ENCODE assay signal across 9 cellular contexts in the genomic region with DNA sequence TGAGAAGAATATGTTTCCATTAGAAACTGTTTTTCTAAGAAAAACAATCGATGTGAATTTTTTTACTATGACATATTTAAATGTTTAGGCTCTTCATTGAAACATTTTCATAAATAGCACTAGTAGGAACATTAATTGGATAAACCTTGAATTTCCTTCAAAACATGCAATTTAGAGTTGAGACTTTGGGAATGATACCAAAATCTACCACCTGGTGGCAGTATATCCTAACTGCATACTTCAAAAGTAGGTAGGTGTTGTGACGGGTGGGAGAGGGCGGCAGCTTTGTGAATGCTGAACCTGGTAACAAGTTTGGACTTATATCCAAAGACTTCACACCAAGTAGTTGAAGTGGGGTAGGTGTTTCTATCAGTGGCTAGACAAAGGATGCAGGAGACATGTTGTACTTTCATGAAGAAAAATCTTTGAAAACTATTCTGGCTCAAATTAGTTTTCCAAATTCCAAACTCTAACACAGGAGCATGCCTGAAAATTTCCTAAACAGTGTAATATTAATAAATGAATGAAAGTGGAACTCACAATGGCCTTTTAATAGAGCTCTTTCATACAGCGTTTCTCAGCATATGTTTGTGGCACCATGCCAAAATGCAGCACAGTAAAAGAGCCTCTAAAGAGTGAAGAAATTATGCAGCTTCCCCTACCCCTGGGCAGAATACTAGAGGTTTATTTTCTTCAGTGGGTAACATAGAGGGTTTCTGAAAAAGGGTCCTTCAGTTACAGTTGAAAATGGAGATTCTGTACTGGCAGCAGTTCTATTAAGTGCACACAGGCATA.
DNase-seq lines count a peak whose midpoint lies in the region; ATAC-seq, FAIRE-seq and TF ChIP-seq lines count a peak whose summit lies in the region.
"Had no signal": no experiment of that assay in that cellular context is flagged by ENCODE, and none has a peak within 500 bp of the region (broad histone marks: within the 10 kb centered on the region; RNA-seq: fewer than 3 reads in every experiment).

No MANE protein-coding gene starts in this region.

- H3K9me1 ChIP-seq in K562 (ENCODE audit: control insufficient read depth, insufficient read depth, low read length), result no peaks in the 10 kb centered on the region

- H3F3A ChIP-seq in PC-3 (ENCODE audit: low read length, unreplicated experiment), result no peaks in the 10 kb centered on the region

- no peaks in the 10 kb centered on the region for H3K9me3 ChIP-seq in PC-3 (ENCODE audit: low read length)
- no peaks in the 10 kb centered on the region for H3K9me3 ChIP-seq in K562 (replicated peaks; ENCODE audit: control insufficient read depth, insufficient read depth, low read depth, low read length)
- H3K9me3 ChIP-seq in kidney (ENCODE audit: control insufficient read depth in 1 of 2, low read length in 2 of 2), result no peaks in the 10 kb centered on the region

- H2AFZ ChIP-seq in PC-3 (ENCODE audit: low read length) (no peak overlapping the region), K562 (ENCODE audit: low read depth, low read length) (no peak overlapping the region)

- TF ChIP-seq EP300 in K562 (IDR thresholded peaks at IDR 0.05; ENCODE audit: low read length), result no peak

- H3K27me3 ChIP-seq in PC-3 (ENCODE audit: low read length) (peaks cover 27% of the 10 kb centered on the region), K562 (ENCODE audit: control insufficient read depth in 2 of 2, insufficient read depth in 2 of 2, low read length in 2 of 2) (no peaks in the 10 kb centered on the region)
- H3K27me3 ChIP-seq: BLaER1 had no signal

- H3K4me1 ChIP-seq in PC-3 (ENCODE audit: insufficient read depth, low read length) (no peaks in the 10 kb centered on the region), K562 (replicated peaks in 1 of 2; ENCODE audit: control insufficient read depth in 2 of 2, insufficient read depth in 2 of 2, low read length in 2 of 2) (no peaks in the 10 kb centered on the region), kidney (ENCODE audit: control insufficient read depth in 1 of 2, insufficient read depth in 1 of 2, low read depth in 1 of 2, low read length in 2 of 2) (no peaks in the 10 kb centered on the region)
- H3K4me1 ChIP-seq: BLaER1 had no signal

- TF ChIP-seq POLR2A in K562 (conservative IDR thresholded peaks at IDR 0.05), result no peak

- peak; percentile 92 for TF ChIP-seq CTCF in PC-3 (conservative IDR thresholded peaks at IDR 0.05; ENCODE audit: low read depth, low read length)
- TF ChIP-seq CTCF in K562 (IDR thresholded peaks at IDR 0.05 in 2 of 3, conservative IDR thresholded peaks at IDR 0.05 in 1 of 3; ENCODE audit: insufficient read depth in 2 of 3, low read depth in 1 of 3, low read length in 3 of 3), result peak; percentile 46 to 77 (median 75); a peak in 5 of 6 replicates
- TF ChIP-seq CTCF in kidney (IDR thresholded peaks at IDR 0.05; ENCODE audit: borderline replicate concordance, extremely low read depth, insufficient read depth), result peak; percentile 74

- H3K9ac ChIP-seq in PC-3 (ENCODE audit: low read length) (no peak overlapping the region), K562 (ENCODE audit: insufficient read depth in 1 of 2, low read depth in 2 of 2, low read length in 2 of 2) (no peak overlapping the region), kidney (ENCODE audit: low read length in 2 of 2) (no peak overlapping the region)
- H3K9ac ChIP-seq: BLaER1 had no signal

- POLR2A ChIA-PET in PC-3 (lab: Charles Lee; ENCODE audit: unreplicated experiment) (no interaction called here), K562 (lab: Yijun Ruan, JAX) (no interaction called here)

- H3K36me3 ChIP-seq in PC-3 (ENCODE audit: low read depth, low read length) (no peaks in the 10 kb centered on the region), K562 (ENCODE audit: control insufficient read depth, insufficient read depth, low read length) (no peaks in the 10 kb centered on the region), kidney (ENCODE audit: control insufficient read depth in 1 of 2, insufficient read depth in 2 of 2, low read length in 2 of 2) (no peaks in the 10 kb centered on the region)
- H3K36me3 ChIP-seq: BLaER1 had no signal

- BruUV-seq in PC-3 (replicated peaks; lab: Mats Ljungman, UMichigan) (no TSS peak), K562 (replicated peaks; lab: Mats Ljungman, UMichigan) (no TSS peak)

- H3K4me3 ChIP-seq in PC-3 (ENCODE audit: low read length), result no peak overlapping the region
- H3K4me3 ChIP-seq in K562, result no peak overlapping the region
- H3K4me3 ChIP-seq in kidney (ENCODE audit: low read length in 2 of 2), result no peak overlapping the region
- H3K4me3 ChIP-seq: BLaER1 had no signal

- peak; percentile 83 to 85 for TF ChIP-seq RAD21 in K562 (CRISPR knock-in tag; conservative IDR thresholded peaks at IDR 0.05 in 1 of 2, IDR thresholded peaks at IDR 0.05 in 1 of 2)

- intact Hi-C loops in PC-3 (cut with micrococcal nuclease) (loop anchor here (1.0 to 10.0 kb wide), 2 partner anchors 808 to 1054 kb away; no protein-coding TSS in a partner anchor), K562 (cut with micrococcal nuclease) (loop anchor here (2.0 kb wide), 2 partner anchors 812 to 1054 kb away; no protein-coding TSS in a partner anchor), kidney (cut with DNase I) (no loop called here)

- no peaks in the 10 kb centered on the region for H3K79me2 ChIP-seq in PC-3 (ENCODE audit: low read length)
- H3K79me2 ChIP-seq in K562 (ENCODE audit: control insufficient read depth, insufficient read depth, low read length), result no peaks in the 10 kb centered on the region

- in situ Hi-C loops in K562 (cut with MboI), result no loop called here

- H4K20me1 ChIP-seq in PC-3 (ENCODE audit: low read length), result no peaks in the 10 kb centered on the region
- no peaks in the 10 kb centered on the region for H4K20me1 ChIP-seq in K562 (replicated peaks; ENCODE audit: control insufficient read depth, insufficient read depth, low read length)
- H4K20me1 ChIP-seq: BLaER1 had no signal

- H3K9me2 ChIP-seq in PC-3 (replicated peaks; ENCODE audit: low read length), result no peaks in the 10 kb centered on the region

- 1% methylated on average over 4 of the region's 4 CpGs for WGBS in K562 (ENCODE audit: insufficient coverage, low coverage, missing lambda C conversion rate)

- CTCF ChIA-PET in PC-3 (lab: Charles Lee) (interaction anchor here (0.6 kb wide), 1 partner anchor 902 kb away, joined by 4 read pairs; no protein-coding TSS in a partner anchor), K562 (lab: Yijun Ruan, JAX; ENCODE audit: low intra/inter-chr PET ratio) (interaction anchor here (0.7 kb wide), 1 partner anchor 1054 kb away, joined by 6 read pairs; no protein-coding TSS in a partner anchor)

- FAIRE-seq in K562 (lab: Jason Lieb, UNC) (peak; percentile 89), kidney (lab: Jason Lieb, UNC) (no peak)

- H3K4me2 ChIP-seq in PC-3 (ENCODE audit: low read length) (no peak overlapping the region), K562 (ENCODE audit: insufficient read depth, low read length) (no peak overlapping the region)
- H3K4me2 ChIP-seq: BLaER1 had no signal

- DNase-seq in NCI-H1436 (lab: John Stamatoyannopoulos, UW), result peak; percentile 35
- DNase-seq in NCI-H1436 treated with DMSO at 0.1 percent for 48 hours (lab: John Stamatoyannopoulos, UW), result no peak
- DNase-seq in HK-2 (ENCODE audit: unreplicated experiment), result peak; percentile 13
- DNase-seq in PC-3, result peak; percentile 75
- peak; percentile 41 to 66 (median 58) for DNase-seq in K562 (ENCODE audit: extremely low read depth in 1 of 4, low spot score in 3 of 4)
- no peak for DNase-seq in kidney
- peak; percentile 9 to 18 (median 11) for DNase-seq in stimulated activated CD4-positive, alpha-beta T cell treated with anti-CD3 and anti-CD28 coated beads, TNF-alpha, amount 100 ng/mL, for 24 hours (ENCODE audit: low read depth in 3 of 3)

- no peak overlapping the region for H3K27ac ChIP-seq in PC-3 (ENCODE audit: low read length)
- no peak overlapping the region for H3K27ac ChIP-seq in K562 (ENCODE audit: extremely low read depth, low read depth, low read length)
- no peak overlapping the region for H3K27ac ChIP-seq in kidney (ENCODE audit: low read depth in 2 of 2, low read length in 2 of 2)
- H3K27ac ChIP-seq: BLaER1 had no signal

- peak; percentile 97 for ATAC-seq in GM21390 (IDR thresholded peaks at IDR 0.05; ENCODE audit: unreplicated experiment)
- peak; percentile 73; the same call in 1 of the 2 replicates for ATAC-seq in PC-3
- ATAC-seq in K562, result peak; percentile 81

TF ChIP-seq in K562, 482 proteins besides CTCF, POLR2A, EP300 and RAD21 (continues in another document):
- TF ChIP-seq BDP1 (IDR thresholded peaks at IDR 0.05; ENCODE audit: insufficient read depth, insufficient read length) (no peak), ZNF224 (CRISPR knock-in tag; IDR thresholded peaks at IDR 0.05) (no peak), ZNF217 (CRISPR knock-in tag; IDR thresholded peaks at IDR 0.05) (no peak), ARNT (IDR thresholded peaks at IDR 0.05) (no peak), ARID2 (IDR thresholded peaks at IDR 0.05) (peak; percentile 50; the same call in 1 of the 2 replicates), HMBOX1 (IDR thresholded peaks at IDR 0.05) (no peak)
- TF ChIP-seq, protein P1, sequence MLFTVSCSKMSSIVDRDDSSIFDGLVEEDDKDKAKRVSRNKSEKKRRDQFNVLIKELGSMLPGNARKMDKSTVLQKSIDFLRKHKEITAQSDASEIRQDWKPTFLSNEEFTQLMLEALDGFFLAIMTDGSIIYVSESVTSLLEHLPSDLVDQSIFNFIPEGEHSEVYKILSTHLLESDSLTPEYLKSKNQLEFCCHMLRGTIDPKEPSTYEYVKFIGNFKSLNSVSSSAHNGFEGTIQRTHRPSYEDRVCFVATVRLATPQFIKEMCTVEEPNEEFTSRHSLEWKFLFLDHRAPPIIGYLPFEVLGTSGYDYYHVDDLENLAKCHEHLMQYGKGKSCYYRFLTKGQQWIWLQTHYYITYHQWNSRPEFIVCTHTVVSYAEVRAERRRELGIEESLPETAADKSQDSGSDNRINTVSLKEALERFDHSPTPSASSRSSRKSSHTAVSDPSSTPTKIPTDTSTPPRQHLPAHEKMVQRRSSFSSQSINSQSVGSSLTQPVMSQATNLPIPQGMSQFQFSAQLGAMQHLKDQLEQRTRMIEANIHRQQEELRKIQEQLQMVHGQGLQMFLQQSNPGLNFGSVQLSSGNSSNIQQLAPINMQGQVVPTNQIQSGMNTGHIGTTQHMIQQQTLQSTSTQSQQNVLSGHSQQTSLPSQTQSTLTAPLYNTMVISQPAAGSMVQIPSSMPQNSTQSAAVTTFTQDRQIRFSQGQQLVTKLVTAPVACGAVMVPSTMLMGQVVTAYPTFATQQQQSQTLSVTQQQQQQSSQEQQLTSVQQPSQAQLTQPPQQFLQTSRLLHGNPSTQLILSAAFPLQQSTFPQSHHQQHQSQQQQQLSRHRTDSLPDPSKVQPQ (CRISPR knock-in tag; IDR thresholded peaks at IDR 0.05; ENCODE audit: borderline replicate concordance), result no peak

Comparison
In these comparisons a context has a peak if more than half of its experiments do, and no peak if none do; other contexts are left out.
1. DNase-seq: peak in NCI-H1436 (single experiment), HK-2 (single experiment), PC-3 (single experiment), K562 (4 of 4) and stimulated activated CD4-positive, alpha-beta T cell treated with anti-CD3 and anti-CD28 coated beads, TNF-alpha, amount 100 ng/mL, for 24 hours (3 of 3); none in NCI-H1436 treated with DMSO at 0.1 percent for 48 hours (single experiment) and kidney (single experiment).
2. Peak in every context shown above with its lines, with median percentiles within 50 percentile points of each other: ATAC-seq and CTCF ChIP-seq.